16 cellular contexts compared by ENCODE assay signal in genomic region chr11:114133548-114134329, GRCh38.
A peak's percentile ranks its signal among the peaks of the same experiment; 100 is the strongest.
DNase-seq lines count a peak whose midpoint lies in the region; ATAC-seq, FAIRE-seq and TF ChIP-seq lines count a peak whose summit lies in the region.
"Had no signal": no experiment of that assay in that cellular context is flagged by ENCODE, and none has a peak within 500 bp of the region (broad histone marks: within the 10 kb centered on the region; RNA-seq: fewer than 3 reads in every experiment).

No MANE protein-coding gene starts in this region.

- TF ChIP-seq POLR2A in esophagus muscularis mucosa (IDR thresholded peaks at IDR 0.05; ENCODE audit: low read depth) = no peak
- TF ChIP-seq POLR2A in upper lobe of left lung (IDR thresholded peaks at IDR 0.05) = no peak

- H3K4me1 ChIP-seq in heart right ventricle (peaks cover 68 to 100% (median 100%) of the 10 kb centered on the region in 9 donors), esophagus muscularis mucosa (peaks cover 100% of the 10 kb centered on the region in 4 donors), pancreas (peaks cover 31 to 38% (median 35%) of the 10 kb centered on the region in 3 donors), upper lobe of left lung (peaks cover 98 to 100% (median 99%) of the 10 kb centered on the region in 4 donors)

- H3K36me3 ChIP-seq in heart right ventricle (no peaks in the 10 kb centered on the region), esophagus muscularis mucosa (peaks cover 0 to 46% (median 9%) of the 10 kb centered on the region in 4 donors), pancreas (no peaks in the 10 kb centered on the region), upper lobe of left lung (peaks cover 0 to 18% (median 4%) of the 10 kb centered on the region in 4 donors)

- no peak for ATAC-seq in heart right ventricle
- no peak for ATAC-seq in left ventricle myocardium superior
- peak; percentile 53 to 68 (median 58) for ATAC-seq in pancreas
- ATAC-seq in upper lobe of left lung (ENCODE audit: low FRiP score in 2 of 2) = no peak
- no peak for ATAC-seq in GM18909 (IDR thresholded peaks at IDR 0.05; ENCODE audit: poor library complexity, unreplicated experiment)
- ATAC-seq in HG02759 (IDR thresholded peaks at IDR 0.05; ENCODE audit: unreplicated experiment) = no peak

- no peak for TF ChIP-seq EP300 in esophagus muscularis mucosa (IDR thresholded peaks at IDR 0.05)
- TF ChIP-seq EP300 in upper lobe of left lung (IDR thresholded peaks at IDR 0.05) = no peak

- H3K27me3 ChIP-seq in heart right ventricle (no peaks in the 10 kb centered on the region), esophagus muscularis mucosa (no peaks in the 10 kb centered on the region), pancreas (no peaks in the 10 kb centered on the region), upper lobe of left lung (no peaks in the 10 kb centered on the region)

- intact Hi-C loops in heart right ventricle (cut with DNase I) = loop anchor here in 1 of 10 donors (10.0 kb wide), 1 partner anchor 69 kb away; no protein-coding TSS in a partner anchor
- intact Hi-C loops in left ventricle myocardium superior (cut with micrococcal nuclease) = no loop called here
- intact Hi-C loops in esophagus muscularis mucosa (cut with DNase I) = no loop called here
- intact Hi-C loops in pancreas (cut with DNase I) = no loop called here

- TF ChIP-seq CTCF in heart right ventricle (IDR thresholded peaks at IDR 0.05) = no peak
- no peak for TF ChIP-seq CTCF in esophagus muscularis mucosa (IDR thresholded peaks at IDR 0.05)
- TF ChIP-seq CTCF in pancreas (IDR thresholded peaks at IDR 0.05) = no peak
- no peak for TF ChIP-seq CTCF in upper lobe of left lung (IDR thresholded peaks at IDR 0.05)

- H3K9me3 ChIP-seq in heart right ventricle (no peaks in the 10 kb centered on the region), esophagus muscularis mucosa (no peaks in the 10 kb centered on the region), pancreas (no peaks in the 10 kb centered on the region), upper lobe of left lung (no peaks in the 10 kb centered on the region)

- no peak for FAIRE-seq in pancreas (lab: Jason Lieb, UNC)
- FAIRE-seq: islet of Langerhans, small intestine had no signal

- 84 to 88% methylated on average over 9 of the region's 9 CpGs for WGBS in heart right ventricle, 2 donors
- WGBS in esophagus muscularis mucosa = 85% methylated on average over 6 of the region's 9 CpGs
- WGBS in pancreas, 2 donors = 67 to 68% methylated on average over 9 of the region's 9 CpGs
- WGBS in upper lobe of left lung, 2 donors = 90 to 93% methylated on average over 7 to 9 of the region's 9 CpGs

- no peak for DNase-seq in heart right ventricle
- no peak for DNase-seq in left ventricle myocardium superior
- DNase-seq in esophagus muscularis mucosa (ENCODE audit: extremely low spot score) = no peak
- peak in 1 of 6 donors; percentile 32 for DNase-seq in pancreas
- no peak for DNase-seq in upper lobe of left lung
- no peak for DNase-seq in AG08395 (ENCODE audit: low spot score)
- DNase-seq: ACHN; activated CD4-positive, CD25-positive, alpha-beta regulatory T cell; Calu3; foreskin melanocyte; MV-4-11; NCI-H345; small intestine had no signal

- H3K4me3 ChIP-seq in heart right ventricle (no peak overlapping the region), esophagus muscularis mucosa (no peak overlapping the region), pancreas (no peak overlapping the region), upper lobe of left lung (no peak overlapping the region)

- H3K27ac ChIP-seq in heart right ventricle (peak overlapping the region in 8 of 10 donors; percentile 57 to 82 (median 66)), esophagus muscularis mucosa (replicated peaks in 1 of 4) (peak overlapping the region; percentile 25 to 60 (median 50)), pancreas (no peak overlapping the region), upper lobe of left lung (peak overlapping the region; percentile 23 to 87 (median 66))

Comparison
In these comparisons a context has a peak if more than half of its experiments do, and no peak if none do; other contexts are left out.
1. ATAC-seq: peak in pancreas (4 of 4); none in heart right ventricle (0 of 8), left ventricle myocardium superior (single experiment), upper lobe of left lung (0 of 2), GM18909 (single experiment) and HG02759 (single experiment).
2. H3K27ac ChIP-seq: peak in heart right ventricle (8 of 10), esophagus muscularis mucosa (4 of 4) and upper lobe of left lung (4 of 4); none in pancreas (0 of 4).